ENCODE assay signal across 8 cellular contexts in genomic region chr9:3240651-3241268, GRCh38.
A peak's percentile ranks its signal among the peaks of the same experiment; 100 is the strongest.
DNase-seq lines count a peak whose midpoint lies in the region; ATAC-seq and TF ChIP-seq lines count a peak whose summit lies in the region.

No MANE protein-coding gene starts in this region.

- H3K4me3 ChIP-seq in A673 (ENCODE audit: low read depth, low read length, poor library complexity, severe bottlenecking) (no peak overlapping the region), WERI-Rb-1 (ENCODE audit: low read depth, low read length) (no peak overlapping the region), breast epithelium (no peak overlapping the region)

- intact Hi-C loops in A673 (cut with micrococcal nuclease; ENCODE audit: unreplicated experiment): loop anchor here (1.0 kb wide), 1 partner anchor 201 kb away; no protein-coding TSS in a partner anchor
- intact Hi-C loops in breast epithelium (cut with DNase I; ENCODE audit: low total_unique reads): no loop called here

- no TSS peak for BruUV-seq in A673 (replicated peaks; lab: Mats Ljungman, UMichigan)

- H3K36me3 ChIP-seq in A673 (ENCODE audit: insufficient read depth, low read length, poor library complexity, severe bottlenecking): no peaks in the 10 kb centered on the region
- H3K36me3 ChIP-seq in WERI-Rb-1: no peaks in the 10 kb centered on the region
- H3K36me3 ChIP-seq in breast epithelium: no peaks in the 10 kb centered on the region

- H3K9me3 ChIP-seq in A673 (ENCODE audit: low read depth, low read length, poor library complexity, severe bottlenecking) (no peaks in the 10 kb centered on the region), WERI-Rb-1 (ENCODE audit: severe bottlenecking) (no peaks in the 10 kb centered on the region), breast epithelium (no peaks in the 10 kb centered on the region)

- H3K27me3 ChIP-seq in A673 (replicated peaks; ENCODE audit: insufficient read depth, low read depth, low read length, poor library complexity) (no peaks in the 10 kb centered on the region), WERI-Rb-1 (ENCODE audit: insufficient read depth, low read depth, severe bottlenecking) (no peaks in the 10 kb centered on the region), breast epithelium (no peaks in the 10 kb centered on the region)

- peak; percentile 95 for TF ChIP-seq CTCF in A673 (conservative IDR thresholded peaks at IDR 0.05; ENCODE audit: low read depth, low read length)
- peak; percentile 88 for TF ChIP-seq CTCF in WERI-Rb-1 (IDR thresholded peaks at IDR 0.05; ENCODE audit: low read depth, low read length)
- peak in 2 of 3 donors; percentile 62 to 63 for TF ChIP-seq CTCF in breast epithelium (IDR thresholded peaks at IDR 0.05)

- peaks cover 6% of the 10 kb centered on the region for H3K4me1 ChIP-seq in A673 (ENCODE audit: insufficient read depth, low read length, poor library complexity, severe bottlenecking)
- no peaks in the 10 kb centered on the region for H3K4me1 ChIP-seq in breast epithelium

- CTCF ChIA-PET in A673 (lab: Charles Lee): interaction anchor here (0.6 to 1.3 kb wide), 11 partner anchors 10 to 1126 kb away, joined by 3 to 29 read pairs (median 4); no protein-coding TSS in a partner anchor

- POLR2A ChIA-PET in A673 (lab: Charles Lee; ENCODE audit: low non-redundant PET): no interaction called here

- ATAC-seq in GM18498 (IDR thresholded peaks at IDR 0.05; ENCODE audit: unreplicated experiment) (peak; percentile 96), HG02870 (IDR thresholded peaks at IDR 0.05; ENCODE audit: unreplicated experiment) (peak; percentile 78)

- H3K27ac ChIP-seq in A673 (ENCODE audit: low read depth, low read length, poor library complexity, severe bottlenecking): no peak overlapping the region
- no peak overlapping the region for H3K27ac ChIP-seq in WERI-Rb-1
- no peak overlapping the region for H3K27ac ChIP-seq in breast epithelium

- TF ChIP-seq POLR2A in breast epithelium (IDR thresholded peaks at IDR 0.05): no peak

- peak; percentile 72 for DNase-seq in A673 (ENCODE audit: low spot score)
- DNase-seq in NCI-H2081 (lab: John Stamatoyannopoulos, UW): peak; percentile 73
- peak; percentile 62 for DNase-seq in WERI-Rb-1
- peak; percentile 39 to 62 for DNase-seq in breast epithelium (ENCODE audit: low spot score in 2 of 2)
- peak; percentile 78 for DNase-seq in islet precursor cell
- DNase-seq in stimulated activated CD4-positive, alpha-beta T cell treated with anti-CD3 and anti-CD28 coated beads, Interleukin-1b, Interleukin-23, amount 100 ng/mL, for 4 hours (ENCODE audit: low read depth in 2 of 2): peak; percentile 42 to 59
